ENCODE assay signal across 21 cellular contexts in genomic region chrX:149506349-149506748, GRCh38. TPM values are rescaled to one million over a fixed set of nuclear protein-coding genes. Genes with fewer than 3 reads are reported as not detected.
"Had no signal": no experiment of that assay in that cellular context is flagged by ENCODE, and none has a peak within 500 bp of the region (broad histone marks: within the 10 kb centered on the region; RNA-seq: fewer than 3 reads in every experiment).

No MANE protein-coding gene starts in this region.

- ATAC-seq: mucosa of descending colon; sciatic nerve; stimulated activated memory B cell treated with anti-CD40 and anti-IgM and Interleukin-4, amounts not matched to agents 10 μg/mL and 1 μg/mL and 100 μg/mL, for 72 hours; T-cell had no signal

- H3K27me3 Mint-ChIP-seq: activated naive CD8-positive, alpha-beta T cell had no signal

- H3K36me3 Mint-ChIP-seq: activated naive CD8-positive, alpha-beta T cell; T-cell had no signal

- H3K9me3 Mint-ChIP-seq: stimulated activated memory B cell treated with anti-CD40 and anti-IgM and Interleukin-4, amounts not matched to agents 10 μg/mL and 1 μg/mL and 100 μg/mL, for 72 hours; T-cell had no signal

- DNase-seq: activated CD8-positive, alpha-beta memory T cell treated with anti-CD3 and anti-CD28 coated beads for 24 hours; activated T-cell treated with anti-CD3 and anti-CD28 coated beads for 4 hours; aorta; colonic mucosa; hippocampal formation; mucosa of descending colon; spleen; stimulated activated CD4-positive, alpha-beta T cell treated with anti-CD3 and anti-CD28 coated beads, Interleukin-1b, Interleukin-23, amount 100 ng/mL, for 48 hours; T-cell; T1000; upper lobe of left lung had no signal

- H3K4me3 Mint-ChIP-seq: stimulated activated memory B cell treated with anti-CD40 and anti-IgM and Interleukin-4, amounts not matched to agents 10 μg/mL and 1 μg/mL and 100 μg/mL, for 72 hours had no signal

RNA-seq across cellular contexts. Expression of gene HSFX3, which starts 43.4 kb away (rescaled TPM):
- total RNA-seq: aorta, cardiac muscle cell, colonic mucosa, epithelial cell of proximal tubule, glomerular endothelial cell, lung microvascular endothelial cell, mucosa of descending colon, osteoblast, pulmonary artery endothelial cell, sciatic nerve, spleen, suprapubic skin, T-cell, upper lobe of left lung had no signal
- polyA plus RNA-seq: cardiac muscle cell had no signal
